In the genomic region with DNA sequence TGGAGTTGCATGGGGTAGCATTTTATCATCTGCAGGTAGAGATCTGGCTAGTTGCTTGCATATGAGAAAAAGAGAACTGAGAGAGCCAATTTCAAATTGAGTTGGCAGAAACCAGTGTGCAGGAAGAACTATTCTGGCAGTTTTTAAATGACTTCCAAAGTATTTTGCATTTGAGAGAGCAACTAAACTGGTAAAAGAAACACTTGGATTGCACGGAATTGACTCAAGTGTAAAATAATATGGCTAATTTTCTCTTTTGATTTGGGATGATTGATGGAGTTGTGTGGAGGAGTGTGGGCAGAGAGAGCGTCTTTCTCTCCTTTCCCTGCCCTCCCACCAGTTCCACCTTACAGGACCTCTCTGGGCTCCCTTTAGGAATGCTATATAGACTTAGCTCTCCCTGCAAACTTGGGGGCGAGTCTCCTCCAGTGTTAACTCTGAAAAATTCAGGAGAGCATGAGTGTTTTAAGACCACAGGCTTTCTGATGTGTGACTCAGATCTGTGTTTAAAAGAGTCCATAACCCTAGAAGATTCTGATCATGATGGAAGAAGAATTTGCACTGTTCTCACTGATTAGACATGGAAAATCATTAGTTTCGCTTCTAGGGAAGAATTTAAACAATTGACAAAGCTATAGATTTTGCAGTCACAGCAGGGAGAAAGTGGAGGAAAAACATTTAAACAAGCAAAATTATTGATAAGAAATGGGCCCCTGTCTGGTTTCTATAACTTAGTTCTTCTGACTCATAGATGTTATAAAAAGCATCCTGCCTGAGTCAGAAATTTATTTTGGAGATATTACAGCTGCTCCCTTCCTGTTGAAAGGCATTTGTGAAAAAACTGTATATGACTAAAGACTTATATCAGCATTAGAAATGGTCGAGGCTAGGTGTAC, we compare ENCODE assay signal across 8 cellular contexts. TPM values are rescaled to one million over a fixed set of nuclear protein-coding genes. Genes with fewer than 3 reads are reported as not detected.
DNase-seq lines count a peak whose midpoint lies in the region; ATAC-seq and TF ChIP-seq lines count a peak whose summit lies in the region.

No MANE protein-coding gene starts in this region.

- no peak overlapping the region for H3K4me3 Mint-ChIP-seq in mesothelial cell of epicardium

- H3K9me3 Mint-ChIP-seq in activated naive CD4-positive, alpha-beta T cell treated with anti-CD3 and anti-CD28 coated beads, Interleukin-2, amount 50 U/mL, for 72 hours: peaks cover 5 to 18% of the 10 kb centered on the region in 2 donors
- H3K9me3 Mint-ChIP-seq in mesothelial cell of epicardium: peaks cover 19% of the 10 kb centered on the region

- no peaks in the 10 kb centered on the region for H3K27me3 ChIP-seq in prostate gland (replicated peaks; ENCODE audit: insufficient read depth)

- H3K27ac Mint-ChIP-seq in activated naive CD4-positive, alpha-beta T cell treated with anti-CD3 and anti-CD28 coated beads, Interleukin-2, amount 50 U/mL, for 72 hours: peak overlapping the region; percentile 61 to 96
- peak overlapping the region; percentile 19 for H3K27ac Mint-ChIP-seq in mesothelial cell of epicardium

- TF ChIP-seq CTCF in WI38 (IDR thresholded peaks at IDR 0.05; ENCODE audit: low read depth, low read length) (no peak), mesothelial cell of epicardium (IDR thresholded peaks at IDR 0.05; ENCODE audit: unreplicated experiment) (no peak), prostate gland (IDR thresholded peaks at IDR 0.05) (no peak)

- no peaks in the 10 kb centered on the region for H3K27me3 Mint-ChIP-seq in mesothelial cell of epicardium (ENCODE audit: low read depth)

- H3K27ac ChIP-seq in prostate gland: no peak overlapping the region

- peak in 1 of 2 donors; percentile 14 for DNase-seq in activated naive CD4-positive, alpha-beta T cell treated with anti-CD3 and anti-CD28 coated beads, Interleukin-2, amount 50 U/mL, for 72 hours (ENCODE audit: low spot score in 2 of 2)
- no peak for DNase-seq in activated naive CD4-positive, alpha-beta T cell treated with Interleukin-2 at 50 U/mL for 16 hours
- DNase-seq in mesothelial cell of epicardium (ENCODE audit: low spot score in 2 of 2, unreplicated experiment in 2 of 2) (no peak), epidermal melanocyte (ENCODE audit: insufficient read length, low spot score) (no peak), prostate gland (ENCODE audit: low spot score) (no peak), D341Med (ENCODE audit: low spot score) (no peak)

- no peaks in the 10 kb centered on the region for H3K36me3 ChIP-seq in prostate gland

- intact Hi-C loops in prostate gland (cut with DNase I): no loop called here

- H3K36me3 Mint-ChIP-seq in activated naive CD4-positive, alpha-beta T cell treated with anti-CD3 and anti-CD28 coated beads, Interleukin-2, amount 50 U/mL, for 72 hours: peaks cover 4 to 47% of the 10 kb centered on the region in 2 donors
- peaks cover under 1% of the 10 kb centered on the region for H3K36me3 Mint-ChIP-seq in mesothelial cell of epicardium

- peaks cover 9% of the 10 kb centered on the region for H3K4me1 Mint-ChIP-seq in mesothelial cell of epicardium

- H3K4me1 ChIP-seq in prostate gland (replicated peaks): no peaks in the 10 kb centered on the region

- no peaks in the 10 kb centered on the region for H3K9me3 ChIP-seq in prostate gland

- ATAC-seq in activated naive CD4-positive, alpha-beta T cell treated with anti-CD3 and anti-CD28 coated beads, Interleukin-2, amount 50 U/mL, for 72 hours: peak; percentile 85 to 88
- peak; percentile 69 for ATAC-seq in HG03045 (IDR thresholded peaks at IDR 0.05; ENCODE audit: unreplicated experiment)

- H3K4me3 ChIP-seq in WI38 (ENCODE audit: low read depth, low read length) (peak overlapping the region; percentile 13), prostate gland (no peak overlapping the region)

- 50% methylated on average over 5 of the region's 5 CpGs for WGBS in prostate gland

- TF ChIP-seq POLR2A in prostate gland (IDR thresholded peaks at IDR 0.05): no peak

RNA-seq across cellular contexts. Expression of gene CTBS, which starts 24.9 kb away (rescaled TPM):
- 10 to 100 TPM; 14.6 to 22.8 TPM for total RNA-seq in activated naive CD4-positive, alpha-beta T cell treated with anti-CD3 and anti-CD28 coated beads, Interleukin-2, amount 50 U/mL, for 72 hours
- total RNA-seq in mesothelial cell of epicardium: 11.0 to 11.4 TPM (median 11.1 TPM) in 3 replicates
- 10 to 100 TPM; 15.1 to 45.5 TPM for total RNA-seq in prostate gland
